Comparison of ENCODE assay signal across 8 cellular contexts in genomic region chr19:1489463-1489971, GRCh38. TPM values are rescaled to one million over a fixed set of nuclear protein-coding genes. Genes with fewer than 3 reads are reported as not detected.
A peak's percentile ranks its signal among the peaks of the same experiment; 100 is the strongest.
DNase-seq lines count a peak whose midpoint lies in the region; TF ChIP-seq lines count a peak whose summit lies in the region.

No MANE protein-coding gene starts in this region.

- no peaks in the 10 kb centered on the region for H3K9me3 ChIP-seq in BLaER1
- no peaks in the 10 kb centered on the region for H3K9me3 ChIP-seq in endocrine pancreas (ENCODE audit: control insufficient read depth, low read length)
- H3K9me3 ChIP-seq in neural cell (ENCODE audit: low read length): no peaks in the 10 kb centered on the region

- no peaks in the 10 kb centered on the region for H3K79me2 ChIP-seq in neural cell (replicated peaks; ENCODE audit: insufficient read depth, low read length)

- H4K20me1 ChIP-seq in BLaER1 (peaks cover 6% of the 10 kb centered on the region; the same call in 1 of the 2 replicates), neural cell (ENCODE audit: insufficient read depth) (no peaks in the 10 kb centered on the region)

- peaks cover 33% of the 10 kb centered on the region for H3K4me1 ChIP-seq in BLaER1
- no peaks in the 10 kb centered on the region for H3K4me1 ChIP-seq in endocrine pancreas (ENCODE audit: control insufficient read depth, insufficient read depth, low read length)

- TF ChIP-seq POLR2A in NB4 (IDR thresholded peaks at IDR 0.05; ENCODE audit: extremely low read depth, insufficient read length): no peak

- H3F3A ChIP-seq in neural cell (ENCODE audit: insufficient read depth, low read length, poor library complexity, severe bottlenecking): no peaks in the 10 kb centered on the region

- H3K4me3 ChIP-seq in BLaER1 (peak overlapping the region; percentile 72), NB4 (ENCODE audit: low read depth, low read length) (peak overlapping the region; percentile 21), endocrine pancreas (ENCODE audit: control insufficient read depth, insufficient read depth, low read length) (no peak overlapping the region), neural cell (ENCODE audit: low read length) (peak overlapping the region; percentile 78)

- 0 out of 2 replicates have a peak, but pooled peaks cover 5% of the 10 kb centered on the region for H3K36me3 ChIP-seq in BLaER1
- no peaks in the 10 kb centered on the region for H3K36me3 ChIP-seq in endocrine pancreas (ENCODE audit: control insufficient read depth, insufficient read depth, low read length)
- no peaks in the 10 kb centered on the region for H3K36me3 ChIP-seq in neural cell (ENCODE audit: insufficient read depth, low read length)

- H2AFZ ChIP-seq in neural cell (ENCODE audit: low read depth, low read length): no peak overlapping the region

- no peaks in the 10 kb centered on the region for H3K9me2 ChIP-seq in neural cell (ENCODE audit: insufficient read depth, low read length)

- TF ChIP-seq EP300 in neural cell (conservative IDR thresholded peaks at IDR 0.05; ENCODE audit: poor library complexity, severe bottlenecking): no peak

- H3K9ac ChIP-seq in BLaER1 (peak overlapping the region; percentile 75), endocrine pancreas (ENCODE audit: control insufficient read depth, insufficient read depth, low read length) (peak overlapping the region; percentile 72), neural cell (ENCODE audit: low read length) (peak overlapping the region; percentile 77)

- H3K27ac ChIP-seq in BLaER1 (peak overlapping the region; percentile 88), neural cell (ENCODE audit: low read length) (peak overlapping the region; percentile 80)

- TF ChIP-seq RAD21 in neural cell (conservative IDR thresholded peaks at IDR 0.05): no peak

- peaks cover 3% of the 10 kb centered on the region; the same call in 1 of the 2 replicates for H3K27me3 ChIP-seq in BLaER1
- H3K27me3 ChIP-seq in endocrine pancreas (ENCODE audit: control insufficient read depth, insufficient read depth, low read length): no peaks in the 10 kb centered on the region
- peaks cover 4% of the 10 kb centered on the region for H3K27me3 ChIP-seq in neural cell (ENCODE audit: insufficient read depth, low read depth, low read length)

- peak overlapping the region; percentile 97 for H3K4me2 ChIP-seq in BLaER1
- H3K4me2 ChIP-seq in neural cell (ENCODE audit: low read length): no peak overlapping the region

- DNase-seq in NB4 (ENCODE audit: low read depth): no peak
- DNase-seq in NCI-H510A (lab: John Stamatoyannopoulos, UW): no peak
- DNase-seq in COR-L47 (lab: John Stamatoyannopoulos, UW): no peak
- no peak for DNase-seq in NCI-H2081 (lab: John Stamatoyannopoulos, UW)
- no peak for DNase-seq in superior temporal gyrus (ENCODE audit: extremely low spot score)

- no peak for TF ChIP-seq CTCF in NB4 (IDR thresholded peaks at IDR 0.05; ENCODE audit: low read depth, low read length)
- no peak for TF ChIP-seq CTCF in neural cell (IDR thresholded peaks at IDR 0.05; ENCODE audit: poor library complexity, severe bottlenecking)

TF ChIP-seq in neural cell, 6 proteins besides CTCF, POLR2A, EP300 and RAD21:
- no peak for TF ChIP-seq EZH2 (IDR thresholded peaks at IDR 0.05; ENCODE audit: borderline replicate concordance, insufficient read depth, low read length, poor library complexity, severe bottlenecking)
- no peak for TF ChIP-seq SMC3 (conservative IDR thresholded peaks at IDR 0.05; ENCODE audit: poor library complexity)
- TF ChIP-seq REST (IDR thresholded peaks at IDR 0.05; ENCODE audit: borderline replicate concordance): no peak
- TF ChIP-seq TAF1 (IDR thresholded peaks at IDR 0.05; ENCODE audit: low read depth): no peak
- no peak for TF ChIP-seq POLR2AphosphoS5 (IDR thresholded peaks at IDR 0.05)
- no peak for TF ChIP-seq MXI1 (conservative IDR thresholded peaks at IDR 0.05; ENCODE audit: poor library complexity, severe bottlenecking)

RNA-seq across cellular contexts. Expression of gene PCSK4, which starts 0.6 kb away (rescaled TPM):
- 11.8 and 24.1 TPM in 2 replicates for polyA plus RNA-seq in neural cell
- 6.1 and 6.8 TPM in 2 replicates for polyA minus RNA-seq in neural cell

RNA-seq across cellular contexts. Expression of gene REEP6, which starts 1.5 kb away (rescaled TPM):
- polyA plus RNA-seq in neural cell: 10.7 and 17.0 TPM in 2 replicates
- 6.6 and 8.5 TPM in 2 replicates for polyA minus RNA-seq in neural cell

RNA-seq across cellular contexts. Expression of gene C19orf25, which starts 10.5 kb away (rescaled TPM):
- 80.2 and 108 TPM in 2 replicates for polyA plus RNA-seq in neural cell
- 33.8 and 39.9 TPM in 2 replicates for polyA minus RNA-seq in neural cell

RNA-seq across cellular contexts. Expression of gene ADAMTSL5, which starts 23.3 kb away (rescaled TPM):
- polyA plus RNA-seq in neural cell: not detected in 2 replicates
- polyA minus RNA-seq in neural cell: not detected in 2 replicates

RNA-seq across cellular contexts. Expression of gene PLK5, which starts 34.4 kb away (rescaled TPM):
- 3.6 and 7.1 TPM in 2 replicates for polyA plus RNA-seq in neural cell
- polyA minus RNA-seq in neural cell: 0.81 and 1.2 TPM in 2 replicates
